1 cellular context compared by ENCODE assay signal in the genomic region with DNA sequence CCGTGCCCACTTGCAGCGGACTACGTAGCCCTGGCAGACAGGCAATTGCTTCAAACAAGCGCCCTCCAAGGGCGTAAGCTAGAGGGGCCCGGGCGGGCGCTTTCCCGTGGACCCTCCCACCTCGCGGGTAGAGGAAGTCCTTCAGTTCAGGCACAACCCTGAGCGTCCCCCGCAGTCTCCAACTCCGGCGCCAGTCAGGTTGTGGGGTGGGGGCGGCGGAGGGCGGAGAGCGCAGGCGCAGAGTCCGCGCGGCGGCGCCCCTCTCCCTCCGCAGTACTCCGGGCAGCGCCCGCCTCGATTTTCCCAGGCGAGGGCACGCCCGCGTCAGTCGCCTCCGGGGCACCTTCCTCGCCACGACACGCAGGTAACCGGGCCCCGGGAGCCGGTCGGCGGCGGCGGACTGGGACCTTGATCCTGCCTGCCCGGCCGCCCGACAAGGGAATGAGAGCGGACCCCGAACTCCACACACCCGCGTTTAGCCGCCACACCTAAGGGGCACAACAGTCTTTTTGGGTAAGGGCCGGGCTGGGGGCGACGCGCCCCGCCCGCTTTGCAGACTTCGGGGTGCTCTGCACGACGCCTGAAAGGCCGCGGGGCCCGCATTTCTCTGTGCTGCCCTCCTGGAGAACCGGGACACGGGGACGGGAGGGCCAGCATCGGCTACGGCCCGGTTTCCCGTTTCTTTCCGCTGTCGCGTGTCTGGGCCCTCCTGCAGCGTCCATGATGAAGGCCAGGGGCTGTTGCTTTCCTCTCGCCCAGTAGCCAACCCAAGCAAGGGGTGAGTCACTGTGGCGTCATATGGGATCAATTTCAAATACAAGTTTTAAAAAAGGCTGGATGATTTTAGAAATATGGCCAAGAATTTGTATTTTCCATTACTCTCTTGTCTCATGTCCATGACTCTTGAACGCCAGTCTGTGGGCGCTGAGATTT.
TF ChIP-seq lines count a peak whose summit lies in the region.

A gene (plus strand): TSS at position 276 of the 933 bp plus-strand sequence. CDS start 35,335 bp downstream, outside the sequence.

TF ChIP-seq in HepG2, 621 proteins besides CTCF, POLR2A, EP300 and RAD21 (continued from another document):
- TF ChIP-seq, protein P1, sequence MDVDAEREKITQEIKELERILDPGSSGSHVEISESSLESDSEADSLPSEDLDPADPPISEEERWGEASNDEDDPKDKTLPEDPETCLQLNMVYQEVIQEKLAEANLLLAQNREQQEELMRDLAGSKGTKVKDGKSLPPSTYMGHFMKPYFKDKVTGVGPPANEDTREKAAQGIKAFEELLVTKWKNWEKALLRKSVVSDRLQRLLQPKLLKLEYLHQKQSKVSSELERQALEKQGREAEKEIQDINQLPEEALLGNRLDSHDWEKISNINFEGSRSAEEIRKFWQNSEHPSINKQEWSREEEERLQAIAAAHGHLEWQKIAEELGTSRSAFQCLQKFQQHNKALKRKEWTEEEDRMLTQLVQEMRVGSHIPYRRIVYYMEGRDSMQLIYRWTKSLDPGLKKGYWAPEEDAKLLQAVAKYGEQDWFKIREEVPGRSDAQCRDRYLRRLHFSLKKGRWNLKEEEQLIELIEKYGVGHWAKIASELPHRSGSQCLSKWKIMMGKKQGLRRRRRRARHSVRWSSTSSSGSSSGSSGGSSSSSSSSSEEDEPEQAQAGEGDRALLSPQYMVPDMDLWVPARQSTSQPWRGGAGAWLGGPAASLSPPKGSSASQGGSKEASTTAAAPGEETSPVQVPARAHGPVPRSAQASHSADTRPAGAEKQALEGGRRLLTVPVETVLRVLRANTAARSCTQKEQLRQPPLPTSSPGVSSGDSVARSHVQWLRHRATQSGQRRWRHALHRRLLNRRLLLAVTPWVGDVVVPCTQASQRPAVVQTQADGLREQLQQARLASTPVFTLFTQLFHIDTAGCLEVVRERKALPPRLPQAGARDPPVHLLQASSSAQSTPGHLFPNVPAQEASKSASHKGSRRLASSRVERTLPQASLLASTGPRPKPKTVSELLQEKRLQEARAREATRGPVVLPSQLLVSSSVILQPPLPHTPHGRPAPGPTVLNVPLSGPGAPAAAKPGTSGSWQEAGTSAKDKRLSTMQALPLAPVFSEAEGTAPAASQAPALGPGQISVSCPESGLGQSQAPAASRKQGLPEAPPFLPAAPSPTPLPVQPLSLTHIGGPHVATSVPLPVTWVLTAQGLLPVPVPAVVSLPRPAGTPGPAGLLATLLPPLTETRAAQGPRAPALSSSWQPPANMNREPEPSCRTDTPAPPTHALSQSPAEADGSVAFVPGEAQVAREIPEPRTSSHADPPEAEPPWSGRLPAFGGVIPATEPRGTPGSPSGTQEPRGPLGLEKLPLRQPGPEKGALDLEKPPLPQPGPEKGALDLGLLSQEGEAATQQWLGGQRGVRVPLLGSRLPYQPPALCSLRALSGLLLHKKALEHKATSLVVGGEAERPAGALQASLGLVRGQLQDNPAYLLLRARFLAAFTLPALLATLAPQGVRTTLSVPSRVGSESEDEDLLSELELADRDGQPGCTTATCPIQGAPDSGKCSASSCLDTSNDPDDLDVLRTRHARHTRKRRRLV (CRISPR knock-in tag; IDR thresholded peaks at IDR 0.05), result no peak
- TF ChIP-seq, protein P2, sequence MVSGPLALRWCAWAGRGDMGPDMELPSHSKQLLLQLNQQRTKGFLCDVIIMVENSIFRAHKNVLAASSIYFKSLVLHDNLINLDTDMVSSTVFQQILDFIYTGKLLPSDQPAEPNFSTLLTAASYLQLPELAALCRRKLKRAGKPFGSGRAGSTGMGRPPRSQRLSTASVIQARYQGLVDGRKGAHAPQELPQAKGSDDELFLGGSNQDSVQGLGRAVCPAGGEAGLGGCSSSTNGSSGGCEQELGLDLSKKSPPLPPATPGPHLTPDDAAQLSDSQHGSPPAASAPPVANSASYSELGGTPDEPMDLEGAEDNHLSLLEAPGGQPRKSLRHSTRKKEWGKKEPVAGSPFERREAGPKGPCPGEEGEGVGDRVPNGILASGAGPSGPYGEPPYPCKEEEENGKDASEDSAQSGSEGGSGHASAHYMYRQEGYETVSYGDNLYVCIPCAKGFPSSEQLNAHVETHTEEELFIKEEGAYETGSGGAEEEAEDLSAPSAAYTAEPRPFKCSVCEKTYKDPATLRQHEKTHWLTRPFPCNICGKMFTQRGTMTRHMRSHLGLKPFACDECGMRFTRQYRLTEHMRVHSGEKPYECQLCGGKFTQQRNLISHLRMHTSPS (CRISPR knock-in tag; IDR thresholded peaks at IDR 0.05; ENCODE audit: low read depth), result 0 out of 2 replicates have a peak, but pooled peaks have one; percentile 26
- peak; percentile 63 for TF ChIP-seq HDAC1 (CRISPR knock-in tag; IDR thresholded peaks at IDR 0.05)
- no peak for TF ChIP-seq ZNF570 (CRISPR knock-in tag; IDR thresholded peaks at IDR 0.05; ENCODE audit: borderline replicate concordance)
- TF ChIP-seq HDAC2 (CRISPR knock-in tag; IDR thresholded peaks at IDR 0.05), result 0 out of 2 replicates have a peak, but pooled peaks have one; percentile 2
- TF ChIP-seq TGIF2 (CRISPR knock-in tag; IDR thresholded peaks at IDR 0.05), result 0 out of 2 replicates have a peak, but pooled peaks have one; percentile 7
- TF ChIP-seq HOXA3 (CRISPR knock-in tag; IDR thresholded peaks at IDR 0.05), result peak; percentile 12
